ENCODE assay signal across 13 cellular contexts in the genomic region with DNA sequence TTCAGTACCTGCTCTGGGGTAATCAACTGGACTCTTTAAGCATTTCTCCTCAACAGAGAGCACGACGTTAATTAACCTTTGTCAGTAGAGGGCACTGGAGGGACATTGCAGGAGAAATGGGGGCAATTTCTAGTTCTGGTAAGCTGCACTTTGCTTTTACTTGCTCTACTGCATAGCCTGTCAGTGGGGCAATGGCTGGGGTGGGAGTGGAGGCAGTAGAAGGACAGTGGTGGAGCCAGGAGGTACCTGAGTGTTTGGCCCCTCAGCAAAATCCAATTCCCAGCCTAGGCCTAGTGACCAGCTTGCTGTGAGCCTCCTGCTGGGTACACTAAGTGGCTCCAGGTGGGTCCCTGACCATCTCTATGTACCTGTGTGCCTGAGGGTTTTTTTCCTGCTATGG. TPM values are rescaled to one million over a fixed set of nuclear protein-coding genes. Genes with fewer than 3 reads are reported as not detected.
DNase-seq lines count a peak whose midpoint lies in the region; ATAC-seq, FAIRE-seq and TF ChIP-seq lines count a peak whose summit lies in the region.
"Had no signal": no experiment of that assay in that cellular context is flagged by ENCODE, and none has a peak within 500 bp of the region (broad histone marks: within the 10 kb centered on the region; RNA-seq: fewer than 3 reads in every experiment).

No MANE protein-coding gene starts in this region.

- H3K4me2 ChIP-seq in HepG2 (ENCODE audit: low read depth, low read length), result no peak overlapping the region

- no peak for TF ChIP-seq RAD21 in HepG2 (CRISPR knock-in tag; IDR thresholded peaks at IDR 0.05)

- CTCF ChIA-PET in HepG2 (lab: Yijun Ruan, JAX; ENCODE audit: low intra/inter-chr PET ratio, low total read pairs), result interaction anchor here (2.6 kb wide), 1 partner anchor 79 kb away, joined by 13 read pairs; no protein-coding TSS in a partner anchor

- H4K20me1 ChIP-seq in HepG2 (ENCODE audit: insufficient read depth, low read length), result no peaks in the 10 kb centered on the region

- H3K4me3 ChIP-seq in HepG2 (replicated peaks in 1 of 3; ENCODE audit: insufficient read depth in 1 of 3, low read depth in 2 of 3, low read length in 3 of 3) (no peak overlapping the region), right lobe of liver (no peak overlapping the region), WERI-Rb-1 (ENCODE audit: low read depth, low read length) (no peak overlapping the region)
- H3K4me3 ChIP-seq: lower lobe of right lung, prostate gland had no signal

- FAIRE-seq in HepG2 (lab: Jason Lieb, UNC), result peak; percentile 36

- in situ Hi-C loops in HepG2 (cut with HindIII; ENCODE audit: extremely low pct_ligation_motif_present, low pct_unique_long_range_greater_than_20kb), result no loop called here

- no peaks in the 10 kb centered on the region for H3K36me3 ChIP-seq in HepG2 (replicated peaks in 1 of 2; ENCODE audit: control insufficient read depth in 1 of 2, insufficient read depth in 2 of 2, low read length in 2 of 2)
- H3K36me3 ChIP-seq in right lobe of liver, result no peaks in the 10 kb centered on the region
- no peaks in the 10 kb centered on the region for H3K36me3 ChIP-seq in WERI-Rb-1
- H3K36me3 ChIP-seq: lower lobe of right lung, prostate gland had no signal

- H3K4me1 Mint-ChIP-seq in osteocyte (ENCODE audit: unreplicated experiment) (no peaks in the 10 kb centered on the region), chondrocyte (ENCODE audit: low read depth) (no peaks in the 10 kb centered on the region)

- ATAC-seq in HepG2 (peak; percentile 87), right lobe of liver (no peak), GM21737 (IDR thresholded peaks at IDR 0.05; ENCODE audit: unreplicated experiment) (no peak)
- ATAC-seq: lower lobe of right lung had no signal

- H3K4me1 ChIP-seq in HepG2 (ENCODE audit: insufficient read depth, low read length) (no peaks in the 10 kb centered on the region), right lobe of liver (no peaks in the 10 kb centered on the region)
- H3K4me1 ChIP-seq: lower lobe of right lung, prostate gland had no signal

- DNase-seq in HepG2 (ENCODE audit: low spot score), result peak; percentile 42
- no peak for DNase-seq in right lobe of liver
- peak; percentile 14 for DNase-seq in M059J (ENCODE audit: low read depth)
- no peak for DNase-seq in WERI-Rb-1
- no peak for DNase-seq in osteocyte (ENCODE audit: extremely low spot score, unreplicated experiment)
- DNase-seq in activated CD8-positive, alpha-beta memory T cell treated with anti-CD3 and anti-CD28 coated beads, Interleukin-2, amount 50 U/mL, for 48 hours, result no peak
- no peak for DNase-seq in chondrocyte (ENCODE audit: low spot score)
- DNase-seq: lower lobe of right lung, NCI-H2029 treated with DMSO at 0.1 percent for 48 hours had no signal

- POLR2A ChIA-PET in HepG2 (lab: Yijun Ruan, JAX), result no interaction called here

- TF ChIP-seq CTCF in HepG2 (CRISPR knock-in tag; IDR thresholded peaks at IDR 0.05) (peak; percentile 72), right lobe of liver (IDR thresholded peaks at IDR 0.05) (peak in 1 of 4 donors; percentile 24), WERI-Rb-1 (IDR thresholded peaks at IDR 0.05; ENCODE audit: low read depth, low read length) (peak; percentile 44), osteocyte (IDR thresholded peaks at IDR 0.05) (no peak), chondrocyte (IDR thresholded peaks at IDR 0.05) (no peak)

- H3K27me3 ChIP-seq in HepG2 (ENCODE audit: control insufficient read depth in 1 of 2, insufficient read depth in 2 of 2, low read length in 2 of 2), result no peaks in the 10 kb centered on the region
- no peaks in the 10 kb centered on the region for H3K27me3 ChIP-seq in right lobe of liver
- H3K27me3 ChIP-seq in WERI-Rb-1 (ENCODE audit: insufficient read depth, low read depth, severe bottlenecking), result peaks cover 43% of the 10 kb centered on the region

- no peak overlapping the region for H3K9ac ChIP-seq in HepG2 (ENCODE audit: insufficient read depth, low read depth, low read length)

- 0% methylated on average over 2 of the region's 2 CpGs for WGBS in HepG2 (ENCODE audit: low lambda C conversion rate)
- WGBS in right lobe of liver (ENCODE audit: insufficient coverage, low coverage, low lambda C conversion rate, missing lambda C conversion rate), result 33% methylated on average over 2 of the region's 2 CpGs

- H3K9me3 ChIP-seq in HepG2 (ENCODE audit: low read length) (no peaks in the 10 kb centered on the region), right lobe of liver (no peaks in the 10 kb centered on the region), WERI-Rb-1 (ENCODE audit: severe bottlenecking) (no peaks in the 10 kb centered on the region)
- H3K9me3 ChIP-seq: lower lobe of right lung, prostate gland had no signal

- H3K79me2 ChIP-seq in HepG2 (ENCODE audit: insufficient read depth, low read length), result no peaks in the 10 kb centered on the region

- BruUV-seq in HepG2 (replicated peaks; lab: Mats Ljungman, UMichigan), result no TSS peak

- H2AFZ ChIP-seq in HepG2 (ENCODE audit: low read length), result no peak overlapping the region

- intact Hi-C loops in HepG2 (cut with micrococcal nuclease; ENCODE audit: unreplicated experiment) (loop anchor here (1.0 to 5.0 kb wide), 3 partner anchors 20 to 215 kb away; no protein-coding TSS in a partner anchor), right lobe of liver (cut with DNase I) (no loop called here)

- TF ChIP-seq POLR2A in HepG2 (IDR thresholded peaks at IDR 0.05; ENCODE audit: insufficient read depth in 1 of 2, low read depth in 2 of 2, low read length in 2 of 2) (no peak), right lobe of liver (IDR thresholded peaks at IDR 0.05) (no peak)

- no peak for TF ChIP-seq EP300 in HepG2 (IDR thresholded peaks at IDR 0.05; ENCODE audit: low read depth in 2 of 2, low read length in 2 of 2)
- TF ChIP-seq EP300 in HepG2 (CRISPR knock-in tag; IDR thresholded peaks at IDR 0.05; ENCODE audit: borderline replicate concordance), result no peak

- H3K9me3 Mint-ChIP-seq in osteocyte (ENCODE audit: unreplicated experiment) (no peaks in the 10 kb centered on the region), chondrocyte (ENCODE audit: low read depth) (no peaks in the 10 kb centered on the region)

- H3K4me3 Mint-ChIP-seq in osteocyte (ENCODE audit: unreplicated experiment), result no peak overlapping the region
- H3K4me3 Mint-ChIP-seq in chondrocyte (ENCODE audit: unreplicated experiment), result no peak overlapping the region
- H3K4me3 Mint-ChIP-seq: activated naive CD8-positive, alpha-beta T cell had no signal

- H3K27ac ChIP-seq in HepG2 (ENCODE audit: extremely low read length, insufficient read depth, low read length), result no peak overlapping the region
- H3K27ac ChIP-seq in right lobe of liver, result no peak overlapping the region
- no peak overlapping the region for H3K27ac ChIP-seq in WERI-Rb-1
- H3K27ac ChIP-seq: epithelial cell of prostate, lower lobe of right lung, prostate gland had no signal

- H3K27ac Mint-ChIP-seq in osteocyte (ENCODE audit: unreplicated experiment), result no peak overlapping the region
- H3K27ac Mint-ChIP-seq in chondrocyte (ENCODE audit: unreplicated experiment), result no peak overlapping the region
- H3K27ac Mint-ChIP-seq: activated naive CD8-positive, alpha-beta T cell had no signal

- H3K27me3 Mint-ChIP-seq in osteocyte (ENCODE audit: unreplicated experiment), result peaks cover 12% of the 10 kb centered on the region
- H3K27me3 Mint-ChIP-seq in chondrocyte (ENCODE audit: low read depth), result peaks cover 5% of the 10 kb centered on the region

- H3K36me3 Mint-ChIP-seq in osteocyte (ENCODE audit: unreplicated experiment) (no peaks in the 10 kb centered on the region), chondrocyte (ENCODE audit: low read depth) (no peaks in the 10 kb centered on the region)
- H3K36me3 Mint-ChIP-seq: activated naive CD8-positive, alpha-beta T cell had no signal

TF ChIP-seq in HepG2, 621 proteins besides CTCF, POLR2A, EP300 and RAD21 (continues in another document):
- TF ChIP-seq ZNF788 (CRISPR knock-in tag; IDR thresholded peaks at IDR 0.05; ENCODE audit: borderline replicate concordance), result no peak
- no peak for TF ChIP-seq KAT8 (CRISPR knock-in tag; IDR thresholded peaks at IDR 0.05)
- no peak for TF ChIP-seq ZNF224 (CRISPR knock-in tag; IDR thresholded peaks at IDR 0.05)
- TF ChIP-seq ZNF878 (CRISPR knock-in tag; IDR thresholded peaks at IDR 0.05), result no peak
- TF ChIP-seq STAG1 (CRISPR knock-in tag; IDR thresholded peaks at IDR 0.05), result peak; percentile 68
- no peak for TF ChIP-seq HMG20B (CRISPR knock-in tag; conservative IDR thresholded peaks at IDR 0.05)
- peak; percentile 99 for TF ChIP-seq MIXL1 (CRISPR knock-in tag; IDR thresholded peaks at IDR 0.05)

RNA-seq across cellular contexts. Expression of gene MED12L, which starts 18.3 kb away (rescaled TPM):
- total RNA-seq in HepG2 (2016; rRNA removed; fragmentation: Illumina TruSeq; extraction: Trizol) (0.64 and 0.81 TPM in 2 replicates), right lobe of liver (under 1 TPM; 0.04 to 0.64 (median 0.40) TPM), osteocyte (1.4 TPM in 2 replicates), chondrocyte (0.97 to 2.6 TPM (median 2.4 TPM) in 3 replicates)
- total RNA-seq in HepG2 (2016; cell fraction: cytosol; rRNA removed; fragmentation: Illumina TruSeq; extraction: Trizol; ENCODE audit: low read depth), result 0.44 and 0.71 TPM in 2 replicates
- total RNA-seq in HepG2 (2016; cell fraction: insoluble cytoplasmic fraction; rRNA removed; fragmentation: Illumina TruSeq; extraction: Trizol), result 0.54 and 0.61 TPM in 2 replicates
- total RNA-seq in HepG2 (2016; cell fraction: membrane; rRNA removed; fragmentation: Illumina TruSeq; extraction: Trizol), result 0.48 and 0.59 TPM in 2 replicates
- 1.1 and 1.4 TPM in 2 replicates for total RNA-seq in HepG2 (2016; cell fraction: nucleus; rRNA removed; fragmentation: Illumina TruSeq; extraction: Trizol)
- 0.05 and 0.07 TPM in 2 replicates for polyA plus RNA-seq in HepG2 (2011; rRNA removed)
- 0.01 and 0.08 TPM in 2 replicates for polyA plus RNA-seq in HepG2 (2011; cell fraction: cytosol; rRNA removed)
- polyA plus RNA-seq in HepG2 (2011; cell fraction: nucleus; rRNA removed), result 0.21 and 0.24 TPM in 2 replicates
- 0.21 TPM in 1 of 2 replicates, not detected in the other for polyA plus RNA-seq in HepG2 (2012)
- polyA plus RNA-seq in HepG2 (2016; cell fraction: cytosol; fragmentation: Illumina TruSeq; extraction: Trizol; ENCODE audit: low read depth), result 0.17 and 0.23 TPM in 2 replicates
- 0.08 and 0.13 TPM in 2 replicates for polyA plus RNA-seq in HepG2 (2016; cell fraction: insoluble cytoplasmic fraction; fragmentation: Illumina TruSeq; extraction: Trizol; ENCODE audit: low read depth)
- polyA plus RNA-seq in HepG2 (2016; cell fraction: membrane; fragmentation: Illumina TruSeq; extraction: Trizol; ENCODE audit: low read depth), result 0.24 and 0.39 TPM in 2 replicates
- polyA plus RNA-seq in HepG2 (2016; cell fraction: nucleus; fragmentation: Illumina TruSeq; extraction: Trizol; ENCODE audit: insufficient read depth, low read depth), result 0.52 and 1.2 TPM in 2 replicates
- 0.12 and 0.21 TPM in 2 replicates for polyA minus RNA-seq in HepG2 (2011; rRNA and poly(A)+ RNA removed; ENCODE audit: low replicate concordance)
- 0.10 and 0.70 TPM in 2 replicates for polyA minus RNA-seq in HepG2 (2011; cell fraction: cytosol; rRNA and poly(A)+ RNA removed)
- 0.50 and 2.3 TPM in 2 replicates for polyA minus RNA-seq in HepG2 (2011; cell fraction: nucleus; rRNA and poly(A)+ RNA removed)
- 0.15 and 0.84 TPM in 2 replicates for total RNA-seq in M059J (2014; rRNA removed; shearing (Covaris generic))

Comparison
In these comparisons a context has a peak if more than half of its experiments do, and no peak if none do; other contexts are left out.
1. DNase-seq: peak in HepG2 (single experiment) and M059J (single experiment); none in right lobe of liver (0 of 3), WERI-Rb-1 (single experiment), osteocyte (single experiment), activated CD8-positive, alpha-beta memory T cell treated with anti-CD3 and anti-CD28 coated beads, Interleukin-2, amount 50 U/mL, for 48 hours (single experiment) and chondrocyte (single experiment).
2. CTCF ChIP-seq: peak in HepG2 (single experiment) and WERI-Rb-1 (single experiment); none in osteocyte (single experiment) and chondrocyte (single experiment).